1 cellular context compared by ENCODE assay signal in the genomic region with DNA sequence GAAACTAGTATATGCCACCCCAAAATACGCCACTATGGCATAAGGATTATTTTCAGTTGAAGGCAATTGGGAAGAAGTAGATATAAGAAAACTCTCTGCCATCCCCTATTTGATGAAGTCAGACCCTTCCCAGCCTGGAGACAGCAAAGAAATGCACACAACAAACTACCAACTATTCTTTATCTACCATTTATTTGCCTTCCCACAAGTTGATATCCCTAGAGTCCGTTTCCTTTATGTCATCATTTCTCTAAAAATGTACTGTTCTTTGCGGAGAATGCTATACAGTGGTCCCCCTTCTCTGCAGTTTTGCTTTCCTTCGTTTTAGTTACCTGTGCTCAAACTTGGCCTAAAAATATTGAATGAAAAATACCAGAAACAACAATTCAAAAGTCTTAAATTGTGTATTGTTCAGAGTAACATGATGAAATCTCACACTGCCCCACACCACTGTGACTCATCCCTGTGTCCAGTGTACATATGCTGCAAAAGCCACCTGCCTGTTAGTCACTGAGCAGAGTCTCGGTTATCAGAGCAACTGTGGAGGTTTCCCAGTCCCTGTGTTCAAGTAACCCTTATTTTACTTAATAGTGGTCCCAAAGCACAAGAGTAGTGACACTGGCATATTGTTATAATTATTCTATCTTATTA.
TF ChIP-seq lines count a peak whose summit lies in the region.

No MANE protein-coding gene starts in this region.

TF ChIP-seq in HCT116, 20 proteins besides CTCF, POLR2A, EP300 and RAD21 (continued from another document):
- TF ChIP-seq ZBTB33 (IDR thresholded peaks at IDR 0.05; ENCODE audit: extremely low read depth, insufficient replicate concordance, low read length) (no peak), SRF (IDR thresholded peaks at IDR 0.05; ENCODE audit: low read depth) (no peak), ZFX (IDR thresholded peaks at IDR 0.05) (no peak), POLR2AphosphoS5 (IDR thresholded peaks at IDR 0.05; ENCODE audit: low read depth, low read length) (peak; percentile 32; the same call in 1 of the 2 replicates), TCF7L2 (IDR thresholded peaks at IDR 0.05; ENCODE audit: borderline replicate concordance, extremely low read depth, insufficient read depth, insufficient read length) (no peak), EZH2phosphoT487 (IDR thresholded peaks at IDR 0.05; ENCODE audit: borderline replicate concordance) (no peak), SIN3A (IDR thresholded peaks at IDR 0.05; ENCODE audit: low read depth) (no peak)
- TF ChIP-seq, protein P1, sequence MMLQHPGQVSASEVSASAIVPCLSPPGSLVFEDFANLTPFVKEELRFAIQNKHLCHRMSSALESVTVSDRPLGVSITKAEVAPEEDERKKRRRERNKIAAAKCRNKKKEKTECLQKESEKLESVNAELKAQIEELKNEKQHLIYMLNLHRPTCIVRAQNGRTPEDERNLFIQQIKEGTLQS (IDR thresholded peaks at IDR 0.05), result peak; percentile 74
TF ChIP-seq in HCT116: peak in this region for 8.
